In genomic region chr13:99666146-99666805, GRCh38 we compare ENCODE assay signal across 23 cellular contexts.
"Had no signal": no experiment of that assay in that cellular context is flagged by ENCODE, and none has a peak within 500 bp of the region (broad histone marks: within the 10 kb centered on the region; RNA-seq: fewer than 3 reads in every experiment).

No MANE protein-coding gene starts in this region.

- H3K36me3 Mint-ChIP-seq: activated CD8-positive, alpha-beta memory T cell treated with anti-CD3 and anti-CD28 coated beads, Interleukin-2, amount 10 ng/mL, durations not matched to agents 7 days and 5 days; activated naive CD8-positive, alpha-beta T cell treated with anti-CD3 and anti-CD28 coated beads, Interleukin-2, amount 10 ng/mL, durations not matched to agents 7 days and 5 days; mesothelial cell of epicardium; natural killer cell treated with Interleukin-12 subunit alpha and Interleukin-12 subunit beta and Interleukin-15 and Interleukin-18, amount 100 ng/mL, for 72 hours had no signal

- H3K27me3 ChIP-seq: body of pancreas, dorsolateral prefrontal cortex, right atrium auricular region, vagina had no signal

- ATAC-seq: activated CD8-positive, alpha-beta memory T cell treated with anti-CD3 and anti-CD28 coated beads, Interleukin-2, amount 10 ng/mL, durations not matched to agents 7 days and 5 days; activated T-helper 17 cell treated with anti-CD3 and anti-CD28 coated beads, Interleukin-2, amount 50 U/mL, for 72 hours; body of pancreas; left lung had no signal

- H3K4me3 Mint-ChIP-seq: activated B cell treated with CpG ODN at 0.5 μM for 24 hours; activated CD4-positive, alpha-beta memory T cell treated with anti-CD3 and anti-CD28 coated beads, Interleukin-2, amount 10 ng/mL, durations not matched to agents 7 days and 5 days; activated CD8-positive, alpha-beta memory T cell treated with anti-CD3 and anti-CD28 coated beads, Interleukin-2, amount 10 ng/mL, durations not matched to agents 7 days and 5 days; activated naive CD8-positive, alpha-beta T cell treated with anti-CD3 and anti-CD28 coated beads, Interleukin-2, amount 10 ng/mL, durations not matched to agents 7 days and 5 days; activated T-helper 17 cell treated with anti-CD3 and anti-CD28 coated beads, Interleukin-2, amount 50 U/mL, for 72 hours; endodermal cell; mesothelial cell of epicardium; natural killer cell treated with Interleukin-12 subunit alpha and Interleukin-12 subunit beta and Interleukin-15 and Interleukin-18, amount 100 ng/mL, for 72 hours; T-helper 2 cell treated with Interferon-gamma antibody and Interleukin-4, amounts not matched to agents 5 μg/mL and 100 μg/mL, for 36 hours had no signal

- H3K9me3 Mint-ChIP-seq: activated B cell treated with CpG ODN at 0.5 μM for 24 hours; activated CD4-positive, alpha-beta memory T cell treated with anti-CD3 and anti-CD28 coated beads, Interleukin-2, amount 10 ng/mL, durations not matched to agents 7 days and 5 days; activated naive CD8-positive, alpha-beta T cell treated with anti-CD3 and anti-CD28 coated beads, Interleukin-2, amount 10 ng/mL, durations not matched to agents 7 days and 5 days; activated T-helper 17 cell treated with anti-CD3 and anti-CD28 coated beads, Interleukin-2, amount 50 U/mL, for 72 hours; endodermal cell; mesothelial cell of epicardium; natural killer cell treated with Interleukin-12 subunit alpha and Interleukin-12 subunit beta and Interleukin-15 and Interleukin-18, amount 100 ng/mL, for 72 hours; T-helper 2 cell treated with Interferon-gamma antibody and Interleukin-4, amounts not matched to agents 5 μg/mL and 100 μg/mL, for 36 hours had no signal

- H3K27me3 Mint-ChIP-seq: activated B cell treated with CpG ODN at 0.5 μM for 24 hours; activated T-helper 17 cell treated with anti-CD3 and anti-CD28 coated beads, Interleukin-2, amount 50 U/mL, for 72 hours had no signal

- H3K4me1 ChIP-seq: body of pancreas, left lung, prostate gland, right atrium auricular region, tibial nerve, vagina had no signal

- H3K4me1 Mint-ChIP-seq: activated CD4-positive, alpha-beta memory T cell treated with anti-CD3 and anti-CD28 coated beads, Interleukin-2, amount 10 ng/mL, durations not matched to agents 7 days and 5 days; activated CD8-positive, alpha-beta memory T cell treated with anti-CD3 and anti-CD28 coated beads, Interleukin-2, amount 10 ng/mL, durations not matched to agents 7 days and 5 days; activated T-helper 17 cell treated with anti-CD3 and anti-CD28 coated beads, Interleukin-2, amount 50 U/mL, for 72 hours; mesothelial cell of epicardium had no signal

- H3K9me3 ChIP-seq: body of pancreas, left lung, prostate gland, right atrium auricular region, tibial nerve, vagina had no signal

- H3K4me3 ChIP-seq: body of pancreas, dorsolateral prefrontal cortex, left lung, prostate gland, right atrium auricular region, tibial nerve, vagina had no signal

- H3K27ac ChIP-seq: body of pancreas, left lung, prostate gland, right atrium auricular region, tibial nerve, vagina had no signal

- H3K36me3 ChIP-seq: left lung, prostate gland, right atrium auricular region, tibial nerve, vagina had no signal

- H3K27ac Mint-ChIP-seq: activated B cell treated with CpG ODN at 0.5 μM for 24 hours; activated CD4-positive, alpha-beta memory T cell treated with anti-CD3 and anti-CD28 coated beads, Interleukin-2, amount 10 ng/mL, durations not matched to agents 7 days and 5 days; activated CD8-positive, alpha-beta memory T cell treated with anti-CD3 and anti-CD28 coated beads, Interleukin-2, amount 10 ng/mL, durations not matched to agents 7 days and 5 days; activated naive CD8-positive, alpha-beta T cell treated with anti-CD3 and anti-CD28 coated beads, Interleukin-2, amount 10 ng/mL, durations not matched to agents 7 days and 5 days; activated T-helper 17 cell treated with anti-CD3 and anti-CD28 coated beads, Interleukin-2, amount 50 U/mL, for 72 hours; endodermal cell; mesothelial cell of epicardium; natural killer cell treated with Interleukin-12 subunit alpha and Interleukin-12 subunit beta and Interleukin-15 and Interleukin-18, amount 100 ng/mL, for 72 hours; T-helper 2 cell treated with Interferon-gamma antibody and Interleukin-4, amounts not matched to agents 5 μg/mL and 100 μg/mL, for 36 hours had no signal

- DNase-seq: activated B cell treated with CpG ODN at 0.5 μM for 24 hours; activated CD4-positive, alpha-beta memory T cell treated with anti-CD3 and anti-CD28 coated beads, Interleukin-2, amount 10 ng/mL, durations not matched to agents 7 days and 5 days; activated CD4-positive, alpha-beta T cell treated with anti-CD3 and anti-CD28 coated beads for 48 hours; activated CD8-positive, alpha-beta memory T cell treated with anti-CD3 and anti-CD28 coated beads, Interleukin-2, amount 10 ng/mL, durations not matched to agents 7 days and 5 days; activated naive CD4-positive, alpha-beta T cell; activated naive CD8-positive, alpha-beta T cell treated with anti-CD3 and anti-CD28 coated beads, Interleukin-2, amount 10 ng/mL, durations not matched to agents 7 days and 5 days; body of pancreas; endodermal cell; nucleus accumbens; stimulated activated CD4-positive, alpha-beta T cell treated with anti-CD3 and anti-CD28 coated beads, Interleukin-12 subunit alpha, Interleukin-12 subunit beta, amount 100 ng/mL, for 4 hours; stimulated activated CD4-positive, alpha-beta T cell treated with anti-CD3 and anti-CD28 coated beads, Interleukin-1b, Interleukin-23, amount 100 ng/mL, for 48 hours; stimulated activated CD8-positive, alpha-beta memory T cell treated with anti-CD3 and anti-CD28 coated beads, Interleukin-4, amount 100 ng/mL, for 48 hours; stimulated activated naive CD4-positive, alpha-beta T cell treated with Interleukin-2 at 50 U/mL for 16 hours had no signal
